ENCODE assay signal across 24 cellular contexts in the genomic region with DNA sequence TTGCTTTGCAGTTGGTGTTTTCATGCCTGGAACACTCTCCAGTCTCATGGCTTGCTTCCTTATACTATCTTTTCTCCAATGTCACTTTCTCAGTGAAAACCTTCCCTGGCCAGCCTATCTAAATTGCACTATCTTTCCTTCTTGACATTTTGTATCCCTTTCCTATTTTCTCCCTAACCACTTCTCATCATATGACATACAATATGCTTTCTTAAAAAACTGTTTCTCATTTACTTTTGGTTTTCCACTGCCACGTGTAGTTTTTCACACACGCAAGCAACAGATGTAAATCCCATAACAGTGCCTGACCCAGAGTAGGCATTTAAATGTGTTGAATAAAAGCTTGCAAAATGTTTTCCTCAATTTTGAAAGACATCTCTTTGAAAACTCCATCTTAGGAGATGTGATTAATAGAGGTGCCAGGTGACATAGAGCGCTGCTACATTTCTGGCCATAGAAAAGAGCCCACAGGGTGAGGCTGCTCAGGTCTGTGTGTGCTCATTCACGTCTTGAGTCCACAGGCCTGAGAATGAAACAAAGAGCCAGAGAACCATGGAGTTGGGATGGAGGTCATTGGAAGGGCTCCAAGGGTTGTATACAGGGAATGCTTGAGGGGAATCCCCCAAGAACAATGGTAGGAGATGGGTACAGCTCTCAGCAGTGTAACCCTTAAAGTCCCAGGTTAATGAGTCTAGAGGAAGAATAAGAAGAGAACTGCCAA.
"Had no signal": no experiment of that assay in that cellular context is flagged by ENCODE, and none has a peak within 500 bp of the region (broad histone marks: within the 10 kb centered on the region; RNA-seq: fewer than 3 reads in every experiment).

No MANE protein-coding gene starts in this region.

- H3K4me1 ChIP-seq: adrenal gland, colonic mucosa, neural progenitor cell, prostate gland had no signal

- H2AFZ ChIP-seq: neural progenitor cell had no signal

- FAIRE-seq: keratinocyte, TTC549 had no signal

- H3K4me2 ChIP-seq: neural progenitor cell had no signal

- H3K9me3 ChIP-seq: adrenal gland, colonic mucosa, prostate gland, thyroid gland had no signal

- DNase-seq: activated CD4-positive, alpha-beta T cell treated with anti-CD3 and anti-CD28 coated beads for 36 hours; activated CD4-positive, alpha-beta T cell treated with anti-CD3 and anti-CD28 coated beads, Interleukin-2, amount 50 U/mL, for 4 hours; activated CD8-positive, alpha-beta memory T cell treated with anti-CD3 and anti-CD28 coated beads for 24 hours; activated CD8-positive, alpha-beta memory T cell treated with anti-CD3 and anti-CD28 coated beads, Interleukin-2, amount 50 U/mL, for 4 hours; activated T-cell treated with anti-CD3 and anti-CD28 coated beads, Interleukin-2, amount 50 U/mL, for 24 hours; adrenal gland; brain microvascular endothelial cell; colonic mucosa; foreskin fibroblast; naive thymus-derived CD8-positive, alpha-beta T cell; right cardiac atrium; stimulated activated CD4-positive, alpha-beta T cell treated with anti-CD3 and anti-CD28 coated beads, Interleukin-4, amount 100 ng/mL, for 4 hours; substantia nigra; T-helper 1 cell; thyroid gland had no signal

- H3K36me3 ChIP-seq: colonic mucosa, prostate gland had no signal

- H3K9ac ChIP-seq: neural progenitor cell had no signal

- H3K27me3 ChIP-seq: adrenal gland, ascending aorta, brain microvascular endothelial cell, colonic mucosa, neural progenitor cell, thyroid gland had no signal

- H3K27ac ChIP-seq: adrenal gland, ascending aorta, brain microvascular endothelial cell, colonic mucosa, epithelial cell of prostate, neural progenitor cell, prostate gland, thyroid gland had no signal

- H3K4me3 ChIP-seq: adrenal gland, ascending aorta, colonic mucosa, neural progenitor cell, prostate gland, thyroid gland had no signal

- ATAC-seq: activated CD4-positive, alpha-beta T cell treated with anti-CD3 and anti-CD28 coated beads for 36 hours; activated naive CD4-positive, alpha-beta T cell treated with anti-CD3 and anti-CD28 coated beads, Interleukin-2, amount 50 U/mL, for 72 hours; activated T-helper 17 cell treated with anti-CD3 and anti-CD28 coated beads, Interleukin-2, amount 50 U/mL, for 72 hours; left lobe of liver had no signal
